In the genomic region with DNA sequence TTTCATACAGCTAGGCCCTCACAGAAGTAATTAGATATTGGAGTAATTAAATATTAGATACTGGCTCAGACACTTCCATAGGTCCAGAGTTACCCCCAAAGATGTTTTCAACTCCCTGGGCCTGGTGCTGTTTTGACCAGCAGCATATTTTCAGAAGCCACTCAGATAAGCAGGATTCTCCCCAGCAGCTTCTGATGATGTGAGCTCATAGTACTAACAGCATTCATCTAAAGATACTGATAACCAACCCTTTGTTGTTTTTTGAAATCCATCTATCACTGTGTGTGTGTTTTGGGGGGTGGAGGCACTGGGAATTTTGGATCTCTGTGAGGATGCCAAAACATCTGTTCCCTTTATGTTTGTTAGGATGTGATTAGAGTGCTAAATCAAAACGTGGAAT, we compare ENCODE assay signal across 27 cellular contexts. TPM values are rescaled to one million over a fixed set of nuclear protein-coding genes. Genes with fewer than 3 reads are reported as not detected.
"Had no signal": no experiment of that assay in that cellular context is flagged by ENCODE, and none has a peak within 500 bp of the region (broad histone marks: within the 10 kb centered on the region; RNA-seq: fewer than 3 reads in every experiment).

No MANE protein-coding gene starts in this region.

- H3K27ac ChIP-seq: coronary artery, gastrocnemius medialis, heart right ventricle, left ventricle myocardium inferior, lower lobe of right lung, neural progenitor cell, pancreas, testis, tibial nerve, upper lobe of right lung, vagina had no signal

- H3K4me3 ChIP-seq: coronary artery, gastrocnemius medialis, heart right ventricle, left ventricle myocardium inferior, lower lobe of right lung, neural progenitor cell, pancreas, testis, tibial nerve, upper lobe of right lung, vagina had no signal

- ATAC-seq: gastrocnemius medialis; heart right ventricle; left cardiac atrium; lower lobe of right lung; natural killer cell treated with Interleukin-12 subunit alpha and Interleukin-12 subunit beta and Interleukin-15 and Interleukin-18, amount 100 ng/mL, for 72 hours; pancreas; right cardiac atrium; stimulated activated memory B cell treated with anti-CD40 and anti-IgM and Interleukin-4, amounts not matched to agents 10 μg/mL and 1 μg/mL and 100 μg/mL, for 72 hours; stimulated activated naive CD8-positive, alpha-beta T cell treated with anti-CD3 and anti-CD28 coated beads, Interleukin-15, amount 100 ng/mL, for 72 hours; upper lobe of right lung had no signal

- H3K4me3 Mint-ChIP-seq: immature natural killer cell; memory B cell; natural killer cell treated with Interleukin-12 subunit alpha and Interleukin-12 subunit beta and Interleukin-15 and Interleukin-18, amount 100 ng/mL, for 72 hours; neural progenitor cell; stimulated activated memory B cell treated with anti-CD40 and anti-IgM and Interleukin-4, amounts not matched to agents 10 μg/mL and 1 μg/mL and 100 μg/mL, for 72 hours; stimulated activated naive CD8-positive, alpha-beta T cell treated with anti-CD3 and anti-CD28 coated beads, Interleukin-15, amount 100 ng/mL, for 72 hours had no signal

- H3K9ac ChIP-seq: neural progenitor cell had no signal

- H3K9me3 ChIP-seq: gastrocnemius medialis, heart right ventricle, left ventricle myocardium inferior, lower lobe of right lung, pancreas, testis, tibial nerve, upper lobe of right lung, vagina had no signal

- H3K36me3 ChIP-seq: gastrocnemius medialis, lower lobe of right lung, neural progenitor cell, pancreas, vagina had no signal

- H3K27me3 ChIP-seq: gastrocnemius medialis, heart right ventricle, neural progenitor cell, pancreas, testis, tibial nerve, upper lobe of right lung, vagina had no signal

- H3K27ac Mint-ChIP-seq: immature natural killer cell; memory B cell; natural killer cell treated with Interleukin-12 subunit alpha and Interleukin-12 subunit beta and Interleukin-15 and Interleukin-18, amount 100 ng/mL, for 72 hours; neural progenitor cell; progenitor cell of endocrine pancreas; stimulated activated memory B cell treated with anti-CD40 and anti-IgM and Interleukin-4, amounts not matched to agents 10 μg/mL and 1 μg/mL and 100 μg/mL, for 72 hours had no signal

- H3K4me2 ChIP-seq: neural progenitor cell had no signal

- H3K36me3 Mint-ChIP-seq: natural killer cell treated with Interleukin-12 subunit alpha and Interleukin-12 subunit beta and Interleukin-15 and Interleukin-18, amount 100 ng/mL, for 72 hours; neural progenitor cell had no signal

- H2AFZ ChIP-seq: neural progenitor cell had no signal

- H3K27me3 Mint-ChIP-seq: memory B cell; natural killer cell treated with Interleukin-12 subunit alpha and Interleukin-12 subunit beta and Interleukin-15 and Interleukin-18, amount 100 ng/mL, for 72 hours; progenitor cell of endocrine pancreas; stimulated activated memory B cell treated with anti-CD40 and anti-IgM and Interleukin-4, amounts not matched to agents 10 μg/mL and 1 μg/mL and 100 μg/mL, for 72 hours; stimulated activated naive CD8-positive, alpha-beta T cell treated with anti-CD3 and anti-CD28 coated beads, Interleukin-15, amount 100 ng/mL, for 72 hours had no signal

- H3K9me3 Mint-ChIP-seq: immature natural killer cell; memory B cell; natural killer cell treated with Interleukin-12 subunit alpha and Interleukin-12 subunit beta and Interleukin-15 and Interleukin-18, amount 100 ng/mL, for 72 hours; neural progenitor cell; stimulated activated memory B cell treated with anti-CD40 and anti-IgM and Interleukin-4, amounts not matched to agents 10 μg/mL and 1 μg/mL and 100 μg/mL, for 72 hours; stimulated activated naive CD8-positive, alpha-beta T cell treated with anti-CD3 and anti-CD28 coated beads, Interleukin-15, amount 100 ng/mL, for 72 hours had no signal

- H3K4me1 ChIP-seq: gastrocnemius medialis, left ventricle myocardium inferior, lower lobe of right lung, neural progenitor cell, pancreas, testis, tibial nerve, upper lobe of right lung, vagina had no signal

- H3K4me1 Mint-ChIP-seq: memory B cell; neural progenitor cell; stimulated activated memory B cell treated with anti-CD40 and anti-IgM and Interleukin-4, amounts not matched to agents 10 μg/mL and 1 μg/mL and 100 μg/mL, for 72 hours; stimulated activated naive CD8-positive, alpha-beta T cell treated with anti-CD3 and anti-CD28 coated beads, Interleukin-15, amount 100 ng/mL, for 72 hours had no signal

- DNase-seq: effector CD4-positive, alpha-beta T cell; gastrocnemius medialis; heart right ventricle; immature natural killer cell; kidney; left cardiac atrium; left ventricle myocardium inferior; lower lobe of right lung; midbrain; nucleus accumbens; pancreas; right cardiac atrium; stimulated activated CD4-positive, alpha-beta T cell treated with anti-CD3 and anti-CD28 coated beads, Interleukin-4, amount 100 ng/mL, for 1 hour; stimulated activated naive CD8-positive, alpha-beta T cell treated with anti-CD3 and anti-CD28 coated beads, Interleukin-15, amount 100 ng/mL, for 72 hours; testis; upper lobe of right lung had no signal

RNA-seq across cellular contexts. Expression of gene HEPACAM2, which starts 58.6 kb away (rescaled TPM):
- total RNA-seq: dermis microvascular lymphatic vessel endothelial cell; fibroblast of villous mesenchyme; gastrocnemius medialis; left cardiac atrium; left ventricle myocardium inferior; natural killer cell treated with Interleukin-12 subunit alpha and Interleukin-12 subunit beta and Interleukin-15 and Interleukin-18, amount 100 ng/mL, for 72 hours; right cardiac atrium; tibial nerve; upper lobe of right lung; vagina had no signal
- polyA plus RNA-seq: fibroblast of lung, heart right ventricle, right cardiac atrium had no signal
